Comparison of ENCODE assay signal across 8 cellular contexts in genomic region chr9:77433675-77434445, GRCh38.
DNase-seq lines count a peak whose midpoint lies in the region; ATAC-seq and TF ChIP-seq lines count a peak whose summit lies in the region.

No MANE protein-coding gene starts in this region.

- no peak overlapping the region for H3K4me3 ChIP-seq in sigmoid colon

- DNase-seq in Daoy (ENCODE audit: low read depth): peak; percentile 69
- DNase-seq in RWPE1 (ENCODE audit: low spot score): peak; percentile 80
- peak in 54 of 58 donors; percentile 9 to 80 (median 51) for DNase-seq in anterior cingulate cortex (lab: John Stamatoyannopoulos, UW)
- DNase-seq in hepatic stellate cell (ENCODE audit: low spot score): peak; percentile 87
- DNase-seq in sigmoid colon: peak; percentile 84
- DNase-seq in T1000 (lab: John Stamatoyannopoulos, UW): no peak

- CTCF ChIA-PET in RWPE1 (lab: Yijun Ruan, JAX): interaction anchor here (0.5 to 2.7 kb wide), 28 partner anchors 8 to 805 kb away, joined by 3 to 38 read pairs (median 5); no protein-coding TSS in a partner anchor

- H3K36me3 ChIP-seq in sigmoid colon: no peaks in the 10 kb centered on the region

- H3K9me3 ChIP-seq in sigmoid colon: no peaks in the 10 kb centered on the region

- no peak for TF ChIP-seq POLR2A in sigmoid colon (IDR thresholded peaks at IDR 0.05)

- peak; percentile 88 for ATAC-seq in GM21367 (IDR thresholded peaks at IDR 0.05; ENCODE audit: unreplicated experiment)

- no peaks in the 10 kb centered on the region for H3K4me1 ChIP-seq in sigmoid colon

- no peaks in the 10 kb centered on the region for H3K27me3 ChIP-seq in sigmoid colon

- TF ChIP-seq RAD21 in Ishikawa (IDR thresholded peaks at IDR 0.05; ENCODE audit: low read depth): peak; percentile 99

- POLR2A ChIA-PET in RWPE1 (lab: Yijun Ruan, JAX; ENCODE audit: low non-redundant PET): no interaction called here

- 62 to 65% methylated on average over 21 of the region's 21 CpGs for WGBS in sigmoid colon, 2 donors

- H3K27ac ChIP-seq in RWPE1 (no peak overlapping the region), sigmoid colon (no peak overlapping the region)

- peak; percentile 98 for TF ChIP-seq CTCF in RWPE1 (conservative IDR thresholded peaks at IDR 0.05; ENCODE audit: low read depth)
- TF ChIP-seq CTCF in sigmoid colon (IDR thresholded peaks at IDR 0.05): peak; percentile 87 to 96 (median 92)

- intact Hi-C loops in sigmoid colon (cut with DNase I): loop anchor here (2.0 to 5.0 kb wide), 4 partner anchors 213 to 601 kb away; partner anchors contain the start of gene GNA14

- no peak for TF ChIP-seq EP300 in Ishikawa (IDR thresholded peaks at IDR 0.05; ENCODE audit: borderline replicate concordance)
- no peak for TF ChIP-seq EP300 in sigmoid colon (IDR thresholded peaks at IDR 0.05)

TF ChIP-seq in Ishikawa, 13 proteins besides CTCF, POLR2A, EP300 and RAD21:
- TF ChIP-seq CEBPB (IDR thresholded peaks at IDR 0.05): no peak
- no peak for TF ChIP-seq USF1 (IDR thresholded peaks at IDR 0.05)
